Comparison of ENCODE assay signal across 9 cellular contexts in the genomic region with DNA sequence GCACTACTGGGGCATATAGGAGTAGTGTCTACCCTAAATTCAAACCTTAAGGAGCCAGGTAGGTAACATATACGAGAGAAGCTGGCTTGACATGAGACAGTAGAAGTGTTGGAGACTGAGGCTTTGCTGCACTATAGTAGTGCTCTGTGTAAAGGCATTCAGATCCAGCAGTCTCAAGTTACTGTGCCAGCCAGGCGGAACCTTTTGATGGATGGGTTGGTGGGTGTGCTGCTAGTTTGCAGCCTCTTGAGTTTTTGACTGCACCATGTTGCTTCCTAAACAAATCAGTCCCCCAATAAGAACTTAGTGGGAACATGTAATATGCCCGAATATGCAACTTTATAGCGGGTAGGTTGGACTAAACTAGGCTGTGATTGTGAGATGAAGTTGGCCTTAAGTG. TPM values are rescaled to one million over a fixed set of nuclear protein-coding genes. Genes with fewer than 3 reads are reported as not detected.
DNase-seq lines count a peak whose midpoint lies in the region; TF ChIP-seq lines count a peak whose summit lies in the region.
"Had no signal": no experiment of that assay in that cellular context is flagged by ENCODE, and none has a peak within 500 bp of the region (broad histone marks: within the 10 kb centered on the region; RNA-seq: fewer than 3 reads in every experiment).

No MANE protein-coding gene starts in this region.

- H3K9me3 ChIP-seq in suprapubic skin, result no peaks in the 10 kb centered on the region

- no peaks in the 10 kb centered on the region for H3K9me3 Mint-ChIP-seq in T-helper 2 cell treated with Interferon-gamma antibody and Interleukin-4, amounts not matched to agents 5 μg/mL and 100 μg/mL, for 36 hours
- no peaks in the 10 kb centered on the region for H3K9me3 Mint-ChIP-seq in activated CD4-positive, alpha-beta memory T cell treated with anti-CD3 and anti-CD28 coated beads, Interleukin-2, amount 10 ng/mL, durations not matched to agents 7 days and 5 days
- no peaks in the 10 kb centered on the region for H3K9me3 Mint-ChIP-seq in immature natural killer cell

- H3K36me3 Mint-ChIP-seq in T-helper 2 cell treated with Interferon-gamma antibody and Interleukin-4, amounts not matched to agents 5 μg/mL and 100 μg/mL, for 36 hours (ENCODE audit: low read depth), result peaks cover 29% of the 10 kb centered on the region
- H3K36me3 Mint-ChIP-seq in activated CD4-positive, alpha-beta memory T cell treated with anti-CD3 and anti-CD28 coated beads, Interleukin-2, amount 10 ng/mL, durations not matched to agents 7 days and 5 days (ENCODE audit: low read depth), result peaks cover 33% of the 10 kb centered on the region
- peaks cover 0 to 4% (median 0%) of the 10 kb centered on the region in 3 donors for H3K36me3 Mint-ChIP-seq in immature natural killer cell

- H3K27me3 Mint-ChIP-seq in T-helper 2 cell treated with Interferon-gamma antibody and Interleukin-4, amounts not matched to agents 5 μg/mL and 100 μg/mL, for 36 hours (ENCODE audit: low read depth), result peaks cover 5% of the 10 kb centered on the region
- peaks cover 7% of the 10 kb centered on the region for H3K27me3 Mint-ChIP-seq in activated CD4-positive, alpha-beta memory T cell treated with anti-CD3 and anti-CD28 coated beads, Interleukin-2, amount 10 ng/mL, durations not matched to agents 7 days and 5 days
- peaks cover 2 to 8% (median 5%) of the 10 kb centered on the region in 3 donors for H3K27me3 Mint-ChIP-seq in immature natural killer cell (ENCODE audit: low read depth in 3 of 3)

- TF ChIP-seq EP300 in suprapubic skin (IDR thresholded peaks at IDR 0.05), result no peak

- POLR2A ChIA-PET in activated CD4-positive, alpha-beta memory T cell treated with anti-CD3 and anti-CD28 coated beads, Interleukin-2, amount 10 ng/mL, durations not matched to agents 7 days and 5 days (lab: Charles Lee), result interaction anchor here (0.9 to 6.0 kb wide), 14 partner anchors 12 to 295 kb away, joined by 3 to 86 read pairs (median 24); a partner anchor contains a TSS

- no peaks in the 10 kb centered on the region for H3K36me3 ChIP-seq in suprapubic skin

- CTCF ChIA-PET in activated CD4-positive, alpha-beta memory T cell treated with anti-CD3 and anti-CD28 coated beads, Interleukin-2, amount 10 ng/mL, durations not matched to agents 7 days and 5 days (lab: Charles Lee), result interaction anchor here (0.6 to 5.5 kb wide), 6 partner anchors 8 to 90 kb away, joined by 3 to 61 read pairs (median 12); a partner anchor contains a TSS

- peak overlapping the region; percentile 67 for H3K4me3 ChIP-seq in suprapubic skin

- peaks cover 41% of the 10 kb centered on the region for H3K4me1 Mint-ChIP-seq in T-helper 2 cell treated with Interferon-gamma antibody and Interleukin-4, amounts not matched to agents 5 μg/mL and 100 μg/mL, for 36 hours (ENCODE audit: low read depth)
- peaks cover 71% of the 10 kb centered on the region for H3K4me1 Mint-ChIP-seq in activated CD4-positive, alpha-beta memory T cell treated with anti-CD3 and anti-CD28 coated beads, Interleukin-2, amount 10 ng/mL, durations not matched to agents 7 days and 5 days
- H3K4me1 Mint-ChIP-seq in immature natural killer cell, result peaks cover 73 to 86% of the 10 kb centered on the region in 2 donors

- peak overlapping the region; percentile 95 for H3K4me3 Mint-ChIP-seq in T-helper 2 cell treated with Interferon-gamma antibody and Interleukin-4, amounts not matched to agents 5 μg/mL and 100 μg/mL, for 36 hours
- H3K4me3 Mint-ChIP-seq in activated CD4-positive, alpha-beta memory T cell treated with anti-CD3 and anti-CD28 coated beads, Interleukin-2, amount 10 ng/mL, durations not matched to agents 7 days and 5 days, result peak overlapping the region; percentile 82
- peak overlapping the region; percentile 89 to 98 (median 95) for H3K4me3 Mint-ChIP-seq in immature natural killer cell

- no peaks in the 10 kb centered on the region for H3K27me3 ChIP-seq in suprapubic skin

- DNase-seq in T-helper 2 cell treated with Interferon-gamma antibody and Interleukin-4, amounts not matched to agents 5 μg/mL and 100 μg/mL, for 36 hours (ENCODE audit: low spot score), result no peak
- no peak for DNase-seq in T-helper 2 cell
- no peak for DNase-seq in activated CD4-positive, alpha-beta memory T cell treated with anti-CD3 and anti-CD28 coated beads, Interleukin-2, amount 10 ng/mL, durations not matched to agents 7 days and 5 days
- no peak for DNase-seq in immature natural killer cell
- DNase-seq in suprapubic skin (ENCODE audit: low spot score in 2 of 2), result no peak
- DNase-seq in NCI-H748 treated with DMSO at 0.1 percent for 48 hours (lab: John Stamatoyannopoulos, UW), result no peak
- DNase-seq in cerebellar nuclear complex (lab: John Stamatoyannopoulos, UW), result no peak
- DNase-seq in foreskin melanocyte, result no peak
- DNase-seq: NCI-H2081 treated with DMSO at 0.1 percent for 48 hours had no signal

- peaks cover 44% of the 10 kb centered on the region for H3K4me1 ChIP-seq in suprapubic skin

- no peak for TF ChIP-seq CTCF in suprapubic skin (IDR thresholded peaks at IDR 0.05)

- 61% methylated on average over 4 of the region's 4 CpGs for WGBS in suprapubic skin

- TF ChIP-seq POLR2A in suprapubic skin (IDR thresholded peaks at IDR 0.05), result no peak

- H3K27ac ChIP-seq in suprapubic skin, result no peak overlapping the region

- no peak overlapping the region for H3K27ac Mint-ChIP-seq in T-helper 2 cell treated with Interferon-gamma antibody and Interleukin-4, amounts not matched to agents 5 μg/mL and 100 μg/mL, for 36 hours
- H3K27ac Mint-ChIP-seq in activated CD4-positive, alpha-beta memory T cell treated with anti-CD3 and anti-CD28 coated beads, Interleukin-2, amount 10 ng/mL, durations not matched to agents 7 days and 5 days, result peak overlapping the region; percentile 74
- peak overlapping the region in 5 of 6 donors; percentile 91 to 94 (median 93) for H3K27ac Mint-ChIP-seq in immature natural killer cell

RNA-seq across cellular contexts. Expression of a gene that starts 1.5 kb away (rescaled TPM):
- 100 to 1,000 TPM; 150 to 151 TPM for total RNA-seq in activated CD4-positive, alpha-beta memory T cell treated with anti-CD3 and anti-CD28 coated beads, Interleukin-2, amount 10 ng/mL, durations not matched to agents 7 days and 5 days
- polyA plus RNA-seq in immature natural killer cell, result 100 to 1,000 TPM in 1 of 3 donors, 10 to 100 TPM in 2; 62.2 to 121 (median 89.0) TPM
- 100 to 1,000 TPM; 128 to 148 (median 130) TPM for total RNA-seq in suprapubic skin

RNA-seq across cellular contexts. Expression of a gene that starts 23.0 kb away (rescaled TPM):
- total RNA-seq in activated CD4-positive, alpha-beta memory T cell treated with anti-CD3 and anti-CD28 coated beads, Interleukin-2, amount 10 ng/mL, durations not matched to agents 7 days and 5 days, result under 1 TPM in 1 of 2 experiments, not detected in 1; 0.13 TPM
- polyA plus RNA-seq in immature natural killer cell, result under 1 TPM in 1 of 3 donors, not detected in 2; 0.43 TPM
- total RNA-seq in suprapubic skin, result not detected

RNA-seq across cellular contexts. Expression of a gene that starts 55.7 kb away (rescaled TPM):
- total RNA-seq in activated CD4-positive, alpha-beta memory T cell treated with anti-CD3 and anti-CD28 coated beads, Interleukin-2, amount 10 ng/mL, durations not matched to agents 7 days and 5 days, result 10 to 100 TPM; 45.3 to 48.0 TPM
- polyA plus RNA-seq in immature natural killer cell, result 100 to 1,000 TPM; 327 to 486 (median 374) TPM
- 1 to 10 TPM; 3.2 to 8.8 (median 5.6) TPM for total RNA-seq in suprapubic skin

Comparison
In these comparisons a context has a peak if more than half of its experiments do, and no peak if none do; other contexts are left out.
1. RNA of a gene that starts 55.7 kb away (total RNA-seq): 45.3 to 48.0 TPM in activated CD4-positive, alpha-beta memory T cell treated with anti-CD3 and anti-CD28 coated beads, Interleukin-2, amount 10 ng/mL, durations not matched to agents 7 days and 5 days; 3.2 to 8.8 TPM in suprapubic skin; every median in the first group is over 4 times any median in the second.
2. Peak in every context shown above with its lines, with median percentiles within 50 percentile points of each other: H3K4me3 Mint-ChIP-seq.